14 cellular contexts compared by ENCODE assay signal in the genomic region with DNA sequence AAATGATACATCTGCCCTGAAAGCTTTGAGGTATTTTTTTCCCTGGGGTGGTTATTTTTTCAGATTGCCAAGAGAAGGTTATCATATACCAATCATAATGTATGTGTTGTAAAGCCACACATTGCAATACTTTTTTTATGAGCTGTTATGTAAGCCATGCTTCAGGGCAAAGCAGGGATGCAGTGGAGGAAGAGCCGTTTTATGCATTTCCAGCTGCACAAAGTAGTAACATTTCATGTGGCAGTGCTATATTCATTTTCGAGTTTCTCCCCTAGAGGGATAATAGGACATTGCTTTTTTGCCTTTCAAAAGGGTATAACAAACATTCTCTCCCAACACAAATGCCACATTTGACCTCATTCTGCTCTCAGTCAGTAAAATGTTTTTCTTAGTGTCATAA.
A peak's percentile ranks its signal among the peaks of the same experiment; 100 is the strongest.
DNase-seq lines count a peak whose midpoint lies in the region; ATAC-seq and TF ChIP-seq lines count a peak whose summit lies in the region.
"Had no signal": no experiment of that assay in that cellular context is flagged by ENCODE, and none has a peak within 500 bp of the region (broad histone marks: within the 10 kb centered on the region; RNA-seq: fewer than 3 reads in every experiment).

No MANE protein-coding gene starts in this region.

- peak; percentile 38 for TF ChIP-seq CTCF in neural crest cell (conservative IDR thresholded peaks at IDR 0.05)

- no peak overlapping the region for H3K27ac Mint-ChIP-seq in neural crest cell (ENCODE audit: unreplicated experiment)
- H3K27ac Mint-ChIP-seq: activated CD8-positive, alpha-beta memory T cell treated with anti-CD3 and anti-CD28 coated beads, Interleukin-2, amount 10 ng/mL, durations not matched to agents 7 days and 5 days; activated naive CD4-positive, alpha-beta T cell treated with anti-CD3 and anti-CD28 coated beads for 36 hours; CD4-positive, CD25-positive, alpha-beta regulatory T cell had no signal

- H3K9me3 ChIP-seq in adipocyte (ENCODE audit: control insufficient read depth, low read length): no peaks in the 10 kb centered on the region

- no peak overlapping the region for H3K4me3 ChIP-seq in adipocyte (ENCODE audit: low read length)

- no peak for ATAC-seq in activated T-cell treated with anti-CD3 and anti-CD28 coated beads, Interleukin-2, amount 50 U/mL, for 4 hours
- ATAC-seq: activated CD8-positive, alpha-beta memory T cell treated with anti-CD3 and anti-CD28 coated beads, Interleukin-2, amount 10 ng/mL, durations not matched to agents 7 days and 5 days had no signal

- no peak overlapping the region for H3K4me3 Mint-ChIP-seq in neural crest cell
- no peak overlapping the region for H3K4me3 Mint-ChIP-seq in activated T-cell treated with anti-CD3 and anti-CD28 coated beads, Interleukin-2, amount 50 U/mL, for 4 hours
- H3K4me3 Mint-ChIP-seq: activated CD8-positive, alpha-beta memory T cell treated with anti-CD3 and anti-CD28 coated beads, Interleukin-2, amount 10 ng/mL, durations not matched to agents 7 days and 5 days; activated naive CD4-positive, alpha-beta T cell treated with anti-CD3 and anti-CD28 coated beads for 36 hours; CD4-positive, CD25-positive, alpha-beta regulatory T cell had no signal

- no peaks in the 10 kb centered on the region for H3K4me1 ChIP-seq in adipocyte (ENCODE audit: control insufficient read depth, insufficient read depth, low read length)

- H3K36me3 ChIP-seq in adipocyte (ENCODE audit: control insufficient read depth, insufficient read depth, low read length, severe bottlenecking): no peaks in the 10 kb centered on the region

- H3K9ac ChIP-seq in adipocyte (ENCODE audit: low read length): no peak overlapping the region

- DNase-seq in ELR (ENCODE audit: low read depth): peak; percentile 38
- DNase-seq in Kasumi-1 (lab: John Stamatoyannopoulos, UW): peak; percentile 26 to 35
- DNase-seq in adipocyte (ENCODE audit: low read depth): peak; percentile 49
- no peak for DNase-seq in neural crest cell (ENCODE audit: low read depth, low spot score)
- no peak for DNase-seq in activated T-cell treated with anti-CD3 and anti-CD28 coated beads, Interleukin-2, amount 50 U/mL, for 4 hours
- DNase-seq in germinal center (ENCODE audit: low spot score): no peak
- no peak for DNase-seq in GM03348 (ENCODE audit: low spot score)
- no peak for DNase-seq in NCI-H510A (lab: John Stamatoyannopoulos, UW)
- DNase-seq: activated CD8-positive, alpha-beta memory T cell treated with anti-CD3 and anti-CD28 coated beads, Interleukin-2, amount 10 ng/mL, durations not matched to agents 7 days and 5 days; activated naive CD4-positive, alpha-beta T cell treated with anti-CD3 and anti-CD28 coated beads for 36 hours; CD4-positive, CD25-positive, alpha-beta regulatory T cell; NCI-H2171; stimulated activated CD4-positive, alpha-beta T cell treated with anti-CD3 and anti-CD28 coated beads, Interleukin-1b, Interleukin-23, amount 100 ng/mL, for 48 hours; stimulated activated CD8-positive, alpha-beta memory T cell treated with anti-CD3 and anti-CD28 coated beads, Interleukin-4, amount 100 ng/mL, for 48 hours had no signal

- H3K36me3 Mint-ChIP-seq in neural crest cell (ENCODE audit: low read depth): no peaks in the 10 kb centered on the region
- no peaks in the 10 kb centered on the region for H3K36me3 Mint-ChIP-seq in activated T-cell treated with anti-CD3 and anti-CD28 coated beads, Interleukin-2, amount 50 U/mL, for 4 hours (ENCODE audit: insufficient read depth)

- peaks cover 10% of the 10 kb centered on the region for H3K4me1 Mint-ChIP-seq in neural crest cell
- peaks cover 12% of the 10 kb centered on the region for H3K4me1 Mint-ChIP-seq in activated T-cell treated with anti-CD3 and anti-CD28 coated beads, Interleukin-2, amount 50 U/mL, for 4 hours (ENCODE audit: low read depth)
- H3K4me1 Mint-ChIP-seq: activated CD8-positive, alpha-beta memory T cell treated with anti-CD3 and anti-CD28 coated beads, Interleukin-2, amount 10 ng/mL, durations not matched to agents 7 days and 5 days had no signal

- no peaks in the 10 kb centered on the region for H3K27me3 ChIP-seq in adipocyte (replicated peaks; ENCODE audit: control insufficient read depth, insufficient read depth, low read length)

- H3K9me3 Mint-ChIP-seq in neural crest cell: no peaks in the 10 kb centered on the region
- H3K9me3 Mint-ChIP-seq in activated T-cell treated with anti-CD3 and anti-CD28 coated beads, Interleukin-2, amount 50 U/mL, for 4 hours: no peaks in the 10 kb centered on the region
- H3K9me3 Mint-ChIP-seq: activated naive CD4-positive, alpha-beta T cell treated with anti-CD3 and anti-CD28 coated beads for 36 hours; CD4-positive, CD25-positive, alpha-beta regulatory T cell had no signal

- H3K27me3 Mint-ChIP-seq in neural crest cell (ENCODE audit: low read depth): no peaks in the 10 kb centered on the region
- H3K27me3 Mint-ChIP-seq in activated T-cell treated with anti-CD3 and anti-CD28 coated beads, Interleukin-2, amount 50 U/mL, for 4 hours (ENCODE audit: low read depth): no peaks in the 10 kb centered on the region
- H3K27me3 Mint-ChIP-seq: activated CD8-positive, alpha-beta memory T cell treated with anti-CD3 and anti-CD28 coated beads, Interleukin-2, amount 10 ng/mL, durations not matched to agents 7 days and 5 days; CD4-positive, CD25-positive, alpha-beta regulatory T cell had no signal

Comparison
In these comparisons a context has a peak if more than half of its experiments do, and no peak if none do; other contexts are left out.
1. DNase-seq: peak in ELR (single experiment), Kasumi-1 (2 of 2) and adipocyte (single experiment); none in neural crest cell (single experiment), activated T-cell treated with anti-CD3 and anti-CD28 coated beads, Interleukin-2, amount 50 U/mL, for 4 hours (single experiment), germinal center (single experiment), GM03348 (single experiment) and NCI-H510A (single experiment).